20 cellular contexts compared by ENCODE assay signal in the genomic region with DNA sequence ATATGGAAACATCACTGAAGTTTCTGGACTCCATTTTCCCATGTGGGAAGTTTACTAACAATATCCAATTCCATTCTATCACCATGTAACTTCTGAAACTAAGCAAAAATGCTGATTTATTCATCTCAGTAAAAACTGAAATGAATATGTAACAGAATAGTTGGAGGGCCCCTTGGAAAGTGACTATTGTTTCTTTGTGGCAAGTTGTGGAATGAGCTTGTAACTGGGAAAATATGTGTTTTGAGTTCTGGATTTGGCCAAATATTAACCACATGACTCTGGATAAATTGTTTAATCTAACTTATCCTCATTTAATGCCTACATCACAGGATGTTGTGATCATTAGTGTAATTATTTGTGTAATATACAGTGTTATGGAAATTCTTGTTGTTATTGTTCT.
"Had no signal": no experiment of that assay in that cellular context is flagged by ENCODE, and none has a peak within 500 bp of the region (broad histone marks: within the 10 kb centered on the region; RNA-seq: fewer than 3 reads in every experiment).

No MANE protein-coding gene starts in this region.

- H3K4me3 ChIP-seq: body of pancreas, left lung, prostate gland, testis, upper lobe of right lung had no signal

- H3K36me3 ChIP-seq: left lung, prostate gland, upper lobe of right lung had no signal

- DNase-seq: activated CD4-positive, alpha-beta memory T cell treated with anti-CD3 and anti-CD28 coated beads, Interleukin-2, amount 10 ng/mL, durations not matched to agents 7 days and 5 days; activated CD4-positive, alpha-beta T cell treated with anti-CD3 and anti-CD28 coated beads for 36 hours; activated gamma-delta T cell treated with Interleukin-2 at 50 U/mL for 16 hours; activated T-cell treated with anti-CD3 and anti-CD28 coated beads, Interleukin-2, amount 50 U/mL, for 72 hours; body of pancreas; central memory CD4-positive, alpha-beta T cell; cortex of kidney; effector memory CD4-positive, alpha-beta T cell; glutamatergic neuron; immature natural killer cell; left lung; occipital lobe; stimulated activated CD4-positive, alpha-beta T cell treated with anti-CD3 and anti-CD28 coated beads, Interleukin-12 subunit alpha, Interleukin-12 subunit beta, amount 100 ng/mL, for 4 hours; stimulated activated naive CD8-positive, alpha-beta T cell treated with anti-CD3 and anti-CD28 coated beads, Interleukin-15, Interleukin-2, amounts not matched to agents 100 U/mL and 50 U/mL, for 24 hours; T-cell; T1000; testis; upper lobe of right lung had no signal

- H3K27ac ChIP-seq: body of pancreas, left lung, prostate gland, testis, upper lobe of right lung had no signal

- H3K27me3 ChIP-seq: body of pancreas, left lung, testis, upper lobe of right lung had no signal

- H3K4me1 ChIP-seq: body of pancreas, left lung, prostate gland, testis, upper lobe of right lung had no signal

- ATAC-seq: activated CD4-positive, alpha-beta T cell treated with anti-CD3 and anti-CD28 coated beads for 36 hours; activated T-cell treated with anti-CD3 and anti-CD28 coated beads, Interleukin-2, amount 50 U/mL, for 72 hours; body of pancreas; left lung; sciatic nerve; stimulated activated naive CD8-positive, alpha-beta T cell treated with anti-CD3 and anti-CD28 coated beads, Interleukin-15, Interleukin-2, amounts not matched to agents 100 U/mL and 50 U/mL, for 24 hours; T-cell; upper lobe of right lung had no signal

- H3K9me3 ChIP-seq: body of pancreas, left lung, prostate gland, testis, upper lobe of right lung had no signal
